Comparison of ENCODE assay signal across 8 cellular contexts in the genomic region with DNA sequence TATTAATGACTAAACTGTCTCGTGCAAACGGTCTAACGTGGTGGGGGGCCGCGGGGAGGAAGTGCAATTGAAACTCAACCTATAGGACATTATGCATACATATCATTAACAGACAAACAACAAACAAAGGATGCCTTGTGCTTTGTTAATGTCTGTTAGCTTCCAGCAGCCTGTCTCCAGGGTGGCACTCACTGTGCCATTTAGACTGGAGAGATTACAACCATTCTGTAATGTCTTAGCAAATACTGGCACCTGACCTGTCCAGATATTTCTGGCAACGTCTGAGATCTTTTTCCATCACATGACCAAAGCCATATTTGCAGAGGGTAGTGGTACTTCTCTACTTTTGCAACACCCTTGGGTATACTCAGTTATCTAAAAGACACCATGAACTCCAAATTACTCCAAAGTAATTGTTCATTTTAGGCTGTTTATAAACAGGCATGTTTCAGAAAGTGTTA. TPM values are rescaled to one million over a fixed set of nuclear protein-coding genes. Genes with fewer than 3 reads are reported as not detected.
A peak's percentile ranks its signal among the peaks of the same experiment; 100 is the strongest.
DNase-seq lines count a peak whose midpoint lies in the region; ATAC-seq, FAIRE-seq and TF ChIP-seq lines count a peak whose summit lies in the region.

No MANE protein-coding gene starts in this region.

- TF ChIP-seq RAD21 in liver (IDR thresholded peaks at IDR 0.05), result no peak
- TF ChIP-seq RAD21 in HepG2 (CRISPR knock-in tag; IDR thresholded peaks at IDR 0.05), result no peak
- no peak for TF ChIP-seq RAD21 in GM12878 (IDR thresholded peaks at IDR 0.05; ENCODE audit: insufficient read depth, low read depth, low read length)

- peak overlapping the region in 2 of 3 donors; percentile 52 to 59 for H3K4me3 ChIP-seq in liver (ENCODE audit: low read depth in 1 of 3, low read length in 3 of 3)
- no peak overlapping the region; a peak in 1 of 6 replicates for H3K4me3 ChIP-seq in HepG2 (replicated peaks in 1 of 3; ENCODE audit: insufficient read depth in 1 of 3, low read depth in 2 of 3, low read length in 3 of 3)
- peak overlapping the region; percentile 73; the same call in 1 of the 2 replicates for H3K4me3 ChIP-seq in GM12878
- H3K4me3 ChIP-seq in mesodermal cell (ENCODE audit: extremely low read depth, insufficient read depth, low read length, poor library complexity, severe bottlenecking), result peak overlapping the region; percentile 47

- WGBS in liver, result 29% methylated on average over 6 of the region's 6 CpGs
- 43% methylated on average over 6 of the region's 6 CpGs for WGBS in HepG2 (ENCODE audit: low lambda C conversion rate)
- 19% methylated on average over 6 of the region's 6 CpGs for WGBS in GM12878 (ENCODE audit: insufficient coverage, insufficient replicate concordance, low lambda C conversion rate, missing lambda C conversion rate)
- WGBS in mesodermal cell (ENCODE audit: insufficient coverage in 2 of 2), 2 experiments, result 0 to 20% methylated on average over 1 of the region's 6 CpGs

- intact Hi-C loops in HepG2 (cut with micrococcal nuclease; ENCODE audit: unreplicated experiment), result no loop called here
- intact Hi-C loops in GM12878 (cut with micrococcal nuclease; ENCODE audit: unreplicated experiment), result no loop called here

- no peak overlapping the region for H3K4me2 ChIP-seq in HepG2 (ENCODE audit: low read depth, low read length)
- peak overlapping the region; percentile 90 for H3K4me2 ChIP-seq in GM12878 (ENCODE audit: control insufficient read depth, insufficient read depth)

- in situ Hi-C loops in HepG2 (cut with HindIII; ENCODE audit: extremely low pct_ligation_motif_present, low pct_unique_long_range_greater_than_20kb), result no loop called here
- in situ Hi-C loops in GM12878 (cut with MboI), result loop anchor here (25.0 kb wide), 1 partner anchor 524 kb away; no protein-coding TSS in a partner anchor

- SMC1A ChIA-PET in GM12878 (lab: Charles Lee; ENCODE audit: uncharacterized antibody, unreplicated experiment), result interaction anchor here (1.1 kb wide), 1 partner anchor 37 kb away, joined by 4 read pairs; no protein-coding TSS in a partner anchor

- H3K9me3 ChIP-seq in liver (ENCODE audit: control insufficient read depth in 4 of 4, low read length in 3 of 4) (no peaks in the 10 kb centered on the region), HepG2 (ENCODE audit: low read length) (no peaks in the 10 kb centered on the region), GM12878 (replicated peaks; ENCODE audit: control insufficient read depth, insufficient read depth, low read length) (no peaks in the 10 kb centered on the region; the same call in 1 of the 3 replicates), mesodermal cell (ENCODE audit: control insufficient read depth, low read length) (no peaks in the 10 kb centered on the region)

- no peak for ATAC-seq in HepG2
- ATAC-seq in GM12878, result no peak

- RAD21 ChIA-PET in GM12878 (lab: Charles Lee; ENCODE audit: unreplicated experiment), result no interaction called here

- H3K9ac ChIP-seq in liver (ENCODE audit: low read depth in 1 of 2, low read length in 2 of 2) (no peak overlapping the region), HepG2 (ENCODE audit: insufficient read depth, low read depth, low read length) (no peak overlapping the region), GM12878 (ENCODE audit: control insufficient read depth, insufficient read depth, low read length) (no peak overlapping the region)

- TF ChIP-seq POLR2A in HepG2 (IDR thresholded peaks at IDR 0.05; ENCODE audit: insufficient read depth in 1 of 2, low read depth in 2 of 2, low read length in 2 of 2) (no peak), GM12878 (IDR thresholded peaks at IDR 0.05; ENCODE audit: low read depth, low read length) (no peak)

- POLR2A ChIA-PET in HepG2 (lab: Yijun Ruan, JAX), result no interaction called here
- POLR2A ChIA-PET in GM12878 (lab: Charles Lee), result interaction anchor here (0.5 kb wide), 1 partner anchor 483 kb away, joined by 7 read pairs; no protein-coding TSS in a partner anchor

- H3K36me3 ChIP-seq in liver (ENCODE audit: control insufficient read depth in 4 of 4, insufficient read depth in 3 of 4, low read depth in 1 of 4, low read length in 3 of 4), result no peaks in the 10 kb centered on the region
- no peaks in the 10 kb centered on the region for H3K36me3 ChIP-seq in HepG2 (replicated peaks in 1 of 2; ENCODE audit: control insufficient read depth in 1 of 2, insufficient read depth in 2 of 2, low read length in 2 of 2)
- H3K36me3 ChIP-seq in GM12878 (ENCODE audit: control insufficient read depth in 2 of 2, insufficient read depth in 2 of 2, low read length in 1 of 2), result no peaks in the 10 kb centered on the region
- H3K36me3 ChIP-seq in mesodermal cell (ENCODE audit: control insufficient read depth, insufficient read depth, low read length), result no peaks in the 10 kb centered on the region

- no peak overlapping the region for H2AFZ ChIP-seq in HepG2 (ENCODE audit: low read length)
- no peak overlapping the region; the same call in 1 of the 2 replicates for H2AFZ ChIP-seq in GM12878 (ENCODE audit: control insufficient read depth, low read depth, low read length)

- CTCF ChIA-PET in HepG2 (lab: Yijun Ruan, JAX; ENCODE audit: low intra/inter-chr PET ratio, low total read pairs) (no interaction called here), GM12878 (lab: Yijun Ruan, JAX) (no interaction called here)

- H3K27ac ChIP-seq in liver (ENCODE audit: low read depth in 1 of 2, low read length in 2 of 2), result peak overlapping the region; percentile 92 to 93
- H3K27ac ChIP-seq in HepG2 (ENCODE audit: extremely low read length, insufficient read depth, low read length), result no peak overlapping the region
- no peak overlapping the region for H3K27ac ChIP-seq in GM12878 (ENCODE audit: control insufficient read depth, insufficient read depth)
- peak overlapping the region; percentile 91 for H3K27ac ChIP-seq in mesodermal cell (ENCODE audit: low read depth, low read length, severe bottlenecking)

- TF ChIP-seq EP300 in HepG2 (IDR thresholded peaks at IDR 0.05; ENCODE audit: low read depth in 2 of 2, low read length in 2 of 2) (no peak), HepG2 (CRISPR knock-in tag; IDR thresholded peaks at IDR 0.05; ENCODE audit: borderline replicate concordance) (no peak), GM12878 (IDR thresholded peaks at IDR 0.05; ENCODE audit: borderline replicate concordance in 1 of 2, control insufficient read depth in 1 of 2, low read depth in 2 of 2, low read length in 2 of 2) (no peak)

- H4K20me1 ChIP-seq in HepG2 (ENCODE audit: insufficient read depth, low read length) (no peaks in the 10 kb centered on the region), GM12878 (ENCODE audit: control insufficient read depth, insufficient read depth) (no peaks in the 10 kb centered on the region)

- DNase-seq in HepG2 (ENCODE audit: low spot score) (no peak), GM12878 (ENCODE audit: low read depth, low spot score) (no peak), NCI-H2107 (lab: John Stamatoyannopoulos, UW) (no peak), frontal cortex (ENCODE audit: low spot score in 2 of 2) (no peak)
- DNase-seq in stimulated activated CD4-positive, alpha-beta T cell treated with anti-CD3 and anti-CD28 coated beads, Interleukin-4, amount 100 ng/mL, for 1 hour, result no peak
- no peak for DNase-seq in activated CD8-positive, alpha-beta memory T cell treated with anti-CD3 and anti-CD28 coated beads, Interleukin-2, amount 50 U/mL, for 48 hours

- FAIRE-seq in HepG2 (lab: Jason Lieb, UNC) (no peak), GM12878 (lab: Jason Lieb, UNC) (no peak), frontal cortex (lab: Jason Lieb, UNC) (no peak)

- H3K4me1 ChIP-seq in liver (ENCODE audit: control insufficient read depth in 4 of 4, insufficient read depth in 4 of 4, low read length in 3 of 4), result peaks cover 6 to 17% (median 11%) of the 10 kb centered on the region in 4 donors
- H3K4me1 ChIP-seq in HepG2 (ENCODE audit: insufficient read depth, low read length), result peaks cover 18% of the 10 kb centered on the region
- peaks cover 17% of the 10 kb centered on the region for H3K4me1 ChIP-seq in GM12878 (ENCODE audit: control insufficient read depth, insufficient read depth, low read length)
- peaks cover 8% of the 10 kb centered on the region for H3K4me1 ChIP-seq in mesodermal cell (ENCODE audit: control insufficient read depth, insufficient read depth, low read length, poor library complexity, severe bottlenecking)

- H3K27me3 ChIP-seq in liver (ENCODE audit: control insufficient read depth in 4 of 4, insufficient read depth in 4 of 4, low read length in 3 of 4) (no peaks in the 10 kb centered on the region), HepG2 (ENCODE audit: control insufficient read depth in 1 of 2, insufficient read depth in 2 of 2, low read length in 2 of 2) (peaks cover 1 to 8% of the 10 kb centered on the region in 2 experiments; a peak in 1 of 5 replicates), GM12878 (replicated peaks in 1 of 2; ENCODE audit: control insufficient read depth in 2 of 2, insufficient read depth in 2 of 2, low read length in 1 of 2) (peaks cover 0 to 15% of the 10 kb centered on the region in 2 experiments; a peak in 1 of 4 replicates)

- BruUV-seq in HepG2 (replicated peaks; lab: Mats Ljungman, UMichigan) (no TSS peak), GM12878 (replicated peaks; lab: Mats Ljungman, UMichigan) (no TSS peak)

- H3K79me2 ChIP-seq in HepG2 (ENCODE audit: insufficient read depth, low read length) (no peaks in the 10 kb centered on the region), GM12878 (ENCODE audit: control insufficient read depth, insufficient read depth, low read length) (no peaks in the 10 kb centered on the region)

- TF ChIP-seq CTCF in liver (IDR thresholded peaks at IDR 0.05; ENCODE audit: low read depth, low read length, missing input control), result no peak
- no peak for TF ChIP-seq CTCF in HepG2 (CRISPR knock-in tag; IDR thresholded peaks at IDR 0.05)
- TF ChIP-seq CTCF in GM12878 (IDR thresholded peaks at IDR 0.05 in 2 of 3, conservative IDR thresholded peaks at IDR 0.05 in 1 of 3; ENCODE audit: control insufficient read depth in 2 of 3, extremely low read depth in 1 of 3, insufficient read depth in 1 of 3, low read depth in 3 of 3, low read length in 3 of 3), result no peak

RNA-seq across cellular contexts. Expression of a gene that starts 11.6 kb away (rescaled TPM):
- total RNA-seq in liver (under 1 TPM in 1 of 2 donors, not detected in 1; 0.17 TPM), HepG2 (2016; rRNA removed; fragmentation: Illumina TruSeq; extraction: Trizol) (not detected in 2 replicates), GM12878 (2014; rRNA removed) (not detected in 2 replicates), GM12878 (2014; rRNA removed; fragmentation: Illumina TruSeq; extraction: Trizol) (0.04 and 0.14 TPM in 2 replicates), GM12878 (2021) (0.13 and 0.45 TPM in 2 replicates), frontal cortex (0.41 TPM)
- polyA plus RNA-seq in liver (under 1 TPM; 0.23 to 0.29 TPM), HepG2 (2011; rRNA removed) (0.03 and 0.13 TPM in 2 replicates), GM12878 (2011; rRNA removed) (0.84 and 1.5 TPM in 2 replicates), GM12878 (2014; fragmentation: Illumina TruSeq; extraction: Trizol) (0.07 TPM in 1 of 2 replicates, not detected in the other), GM12878 (2014; fragmentation: Nextera tagmentation; extraction: Ambion mirVana) (under 1 TPM; 0.02 to 0.04 TPM), GM12878 (2014; rRNA removed) (0.08 and 0.23 TPM in 2 replicates), GM12878 (2016; fragmentation: Nextera tagmentation; extraction: Ambion mirVana) (not detected)
- not detected in 2 replicates for total RNA-seq in HepG2 (2016; cell fraction: cytosol; rRNA removed; fragmentation: Illumina TruSeq; extraction: Trizol; ENCODE audit: low read depth)
- total RNA-seq in HepG2 (2016; cell fraction: insoluble cytoplasmic fraction; rRNA removed; fragmentation: Illumina TruSeq; extraction: Trizol), result not detected in 2 replicates
- not detected in 2 replicates for total RNA-seq in HepG2 (2016; cell fraction: membrane; rRNA removed; fragmentation: Illumina TruSeq; extraction: Trizol)
- total RNA-seq in HepG2 (2016; cell fraction: nucleus; rRNA removed; fragmentation: Illumina TruSeq; extraction: Trizol), result not detected in 2 replicates
- polyA plus RNA-seq in HepG2 (2011; cell fraction: cytosol; rRNA removed), result 0.01 TPM in 2 replicates
- 0.08 and 0.40 TPM in 2 replicates for polyA plus RNA-seq in HepG2 (2011; cell fraction: nucleus; rRNA removed)
- not detected in 2 replicates for polyA plus RNA-seq in HepG2 (2012)
- polyA plus RNA-seq in HepG2 (2016; cell fraction: cytosol; fragmentation: Illumina TruSeq; extraction: Trizol; ENCODE audit: low read depth), result not detected in 2 replicates
- polyA plus RNA-seq in HepG2 (2016; cell fraction: insoluble cytoplasmic fraction; fragmentation: Illumina TruSeq; extraction: Trizol; ENCODE audit: low read depth), result not detected in 2 replicates
- not detected in 2 replicates for polyA plus RNA-seq in HepG2 (2016; cell fraction: membrane; fragmentation: Illumina TruSeq; extraction: Trizol; ENCODE audit: low read depth)
- polyA plus RNA-seq in HepG2 (2016; cell fraction: nucleus; fragmentation: Illumina TruSeq; extraction: Trizol; ENCODE audit: insufficient read depth, low read depth), result 0.15 TPM in 1 of 2 replicates, not detected in the other
- polyA minus RNA-seq in HepG2 (2011; rRNA and poly(A)+ RNA removed; ENCODE audit: low replicate concordance), result 0.06 TPM in 1 of 2 replicates, not detected in the other
- not detected in 2 replicates for polyA minus RNA-seq in HepG2 (2011; cell fraction: cytosol; rRNA and poly(A)+ RNA removed)
- polyA minus RNA-seq in HepG2 (2011; cell fraction: nucleus; rRNA and poly(A)+ RNA removed), result not detected in 2 replicates
- 0.15 TPM in 2 replicates for total RNA-seq in GM12878 (2013; cell fraction: nucleolus; rRNA removed)
- 0.17 TPM for polyA plus RNA-seq in GM12878 (2011; ENCODE audit: low read depth)
- polyA plus RNA-seq in GM12878 (2011; cell fraction: cytosol; rRNA removed), result 0.48 and 1.2 TPM in 2 replicates
- polyA plus RNA-seq in GM12878 (2011; cell fraction: nucleus; rRNA removed), result 0.89 and 1.9 TPM in 2 replicates
- polyA plus RNA-seq in GM12878 (2012), result 0.74 and 1.8 TPM in 2 replicates
- polyA minus RNA-seq in GM12878 (2011; rRNA and poly(A)+ RNA removed), result 0.41 and 1.2 TPM in 2 replicates
- polyA minus RNA-seq in GM12878 (2011; cell fraction: cytosol; rRNA and poly(A)+ RNA removed), result 0.21 and 0.53 TPM in 2 replicates
- 0.36 and 2.1 TPM in 2 replicates for polyA minus RNA-seq in GM12878 (2011; cell fraction: nucleus; rRNA and poly(A)+ RNA removed)
- polyA plus RNA-seq in mesodermal cell (2013, experiment 1 of 2), result 0.41 TPM
- polyA plus RNA-seq in mesodermal cell (2013, experiment 2 of 2), result 0.86 TPM

Comparison
In these comparisons a context has a peak if more than half of its experiments do, and no peak if none do; other contexts are left out.
1. H3K27ac ChIP-seq: peak in liver (2 of 2) and mesodermal cell (single experiment); none in HepG2 (single experiment) and GM12878 (single experiment).
2. H3K4me3 ChIP-seq: peak in liver (2 of 3), GM12878 (single experiment) and mesodermal cell (single experiment); none in HepG2 (0 of 3).